Comparison of ENCODE assay signal across 28 cellular contexts in the genomic region with DNA sequence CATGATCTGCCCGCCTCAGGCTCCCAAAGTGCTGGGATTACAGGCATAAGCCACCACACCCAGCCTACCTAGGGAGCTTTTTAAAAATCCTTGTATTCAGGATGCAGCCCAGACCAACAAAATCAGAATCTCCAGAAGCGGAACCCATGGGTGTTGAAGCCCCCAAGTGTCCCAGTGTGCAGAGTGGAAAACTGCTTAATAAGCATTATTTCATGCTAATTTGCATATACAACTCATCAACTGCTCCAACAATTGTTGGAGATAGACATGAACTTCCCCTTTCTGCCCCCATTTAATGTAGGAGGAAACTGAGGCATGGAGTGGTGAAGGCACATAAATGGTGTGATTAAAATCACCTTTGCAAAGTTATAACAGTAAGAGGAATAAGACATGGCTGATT.
DNase-seq lines count a peak whose midpoint lies in the region; ATAC-seq, FAIRE-seq and TF ChIP-seq lines count a peak whose summit lies in the region.
"Had no signal": no experiment of that assay in that cellular context is flagged by ENCODE, and none has a peak within 500 bp of the region (broad histone marks: within the 10 kb centered on the region; RNA-seq: fewer than 3 reads in every experiment).

No MANE protein-coding gene starts in this region.

- peak overlapping the region; percentile 88 for H2AK5ac ChIP-seq in IMR-90 (ENCODE audit: low read depth, low read length)
- H2AK5ac ChIP-seq in H1 (ENCODE audit: low read depth, low read length): no peak overlapping the region

- H3K56ac ChIP-seq in IMR-90 (ENCODE audit: extremely low read depth, insufficient read depth, low read length) (no peak overlapping the region), H1 (replicated peaks; ENCODE audit: insufficient read length, low read depth, low read length) (no peak overlapping the region)

- peak overlapping the region; percentile 98 for H2BK20ac ChIP-seq in IMR-90 (ENCODE audit: low read depth, low read length)
- H2BK20ac ChIP-seq in H1 (ENCODE audit: low read length): no peak overlapping the region

- H3K9me3 ChIP-seq in HepG2 (ENCODE audit: low read length): no peaks in the 10 kb centered on the region
- no peaks in the 10 kb centered on the region for H3K9me3 ChIP-seq in right lobe of liver
- H3K9me3 ChIP-seq in IMR-90 (ENCODE audit: control insufficient read depth, insufficient read depth, low read length): no peaks in the 10 kb centered on the region
- H3K9me3 ChIP-seq in H1 (ENCODE audit: insufficient read depth in 2 of 2, low read depth in 1 of 2, low read length in 1 of 2): peaks cover 8 to 10% of the 10 kb centered on the region in 2 experiments; a peak in 3 of 4 replicates
- H3K9me3 ChIP-seq: BLaER1 had no signal

- H3K4me3 Mint-ChIP-seq in activated CD8-positive, alpha-beta T cell treated with anti-CD3 and anti-CD28 coated beads, Interleukin-2, amount 10 ng/mL, durations not matched to agents 7 days and 5 days: no peak overlapping the region
- H3K4me3 Mint-ChIP-seq: B cell; CD14-positive monocyte; CD4-positive, alpha-beta memory T cell; CD4-positive, CD25-positive, alpha-beta regulatory T cell; CD8-positive, alpha-beta memory T cell had no signal

- peak overlapping the region; percentile 8; the same call in 1 of the 2 replicates for H4K5ac ChIP-seq in IMR-90 (ENCODE audit: low read depth, low read length)
- H4K5ac ChIP-seq in H1 (ENCODE audit: insufficient read length, low read depth, low read length): no peak overlapping the region

- BruUV-seq in HepG2 (replicated peaks; lab: Mats Ljungman, UMichigan) (no TSS peak), IMR-90 (replicated peaks; lab: Mats Ljungman, UMichigan) (no TSS peak)

- ATAC-seq in HepG2: no peak
- no peak for ATAC-seq in right lobe of liver
- ATAC-seq in IMR-90 (ENCODE audit: low read depth): no peak
- no peak for ATAC-seq in activated CD8-positive, alpha-beta T cell treated with anti-CD3 and anti-CD28 coated beads, Interleukin-2, amount 10 ng/mL, durations not matched to agents 7 days and 5 days
- ATAC-seq: GM12878 had no signal

- in situ Hi-C loops in HepG2 (cut with HindIII; ENCODE audit: extremely low pct_ligation_motif_present, low pct_unique_long_range_greater_than_20kb) (no loop called here), IMR-90 (cut with MboI; ENCODE audit: low sequenced_read_pairs) (no loop called here)

- no peak overlapping the region for H3K27ac Mint-ChIP-seq in activated CD8-positive, alpha-beta T cell treated with anti-CD3 and anti-CD28 coated beads, Interleukin-2, amount 10 ng/mL, durations not matched to agents 7 days and 5 days
- H3K27ac Mint-ChIP-seq: B cell; CD14-positive monocyte; CD4-positive, alpha-beta memory T cell; CD4-positive, CD25-positive, alpha-beta regulatory T cell; CD8-positive, alpha-beta memory T cell had no signal

- H2BK15ac ChIP-seq in IMR-90 (ENCODE audit: low read depth, low read length) (peak overlapping the region; percentile 91; the same call in 2 of the 3 replicates), H1 (ENCODE audit: low read length) (no peak overlapping the region)

- H3K4ac ChIP-seq in IMR-90 (ENCODE audit: low read depth, low read length) (peak overlapping the region; percentile 73), H1 (replicated peaks; ENCODE audit: insufficient read length, low read depth, low read length) (no peak overlapping the region)

- FAIRE-seq in HepG2 (lab: Jason Lieb, UNC) (no peak), H1 (lab: Jason Lieb, UNC) (no peak)
- FAIRE-seq: GM12878, GM12892, GM18507, GM19239 had no signal

- intact Hi-C loops in HepG2 (cut with micrococcal nuclease; ENCODE audit: unreplicated experiment): no loop called here
- intact Hi-C loops in right lobe of liver (cut with DNase I): no loop called here
- intact Hi-C loops in IMR-90 (cut with micrococcal nuclease): no loop called here

- TF ChIP-seq RAD21 in HepG2 (CRISPR knock-in tag; IDR thresholded peaks at IDR 0.05) (no peak), IMR-90 (IDR thresholded peaks at IDR 0.05; ENCODE audit: low read length) (no peak), H1 (IDR thresholded peaks at IDR 0.05 in 1 of 2, conservative IDR thresholded peaks at IDR 0.05 in 1 of 2; ENCODE audit: low read depth in 2 of 2, low read length in 2 of 2) (no peak)

- peak overlapping the region; percentile 88 for H3K18ac ChIP-seq in IMR-90 (ENCODE audit: low read depth, low read length)
- H3K18ac ChIP-seq in H1 (ENCODE audit: extremely low read depth, low read length): no peak overlapping the region

- H2BK5ac ChIP-seq in IMR-90 (ENCODE audit: low read depth, low read length, poor library complexity, severe bottlenecking): peak overlapping the region; percentile 61
- no peak overlapping the region for H2BK5ac ChIP-seq in H1 (ENCODE audit: low read depth, low read length)

- H3K27me3 Mint-ChIP-seq in activated CD8-positive, alpha-beta T cell treated with anti-CD3 and anti-CD28 coated beads, Interleukin-2, amount 10 ng/mL, durations not matched to agents 7 days and 5 days (ENCODE audit: low read depth): peaks cover 5% of the 10 kb centered on the region

- no peak for TF ChIP-seq CTCF in HepG2 (CRISPR knock-in tag; IDR thresholded peaks at IDR 0.05)
- no peak for TF ChIP-seq CTCF in right lobe of liver (IDR thresholded peaks at IDR 0.05)
- TF ChIP-seq CTCF in IMR-90 (conservative IDR thresholded peaks at IDR 0.05; ENCODE audit: low read depth, low read length): no peak
- TF ChIP-seq CTCF in H1 (IDR thresholded peaks at IDR 0.05; ENCODE audit: control extremely low read depth in 1 of 3, insufficient read depth in 1 of 3, low read depth in 1 of 3, low read length in 3 of 3): no peak

- H3K79me2 ChIP-seq in HepG2 (ENCODE audit: insufficient read depth, low read length): no peaks in the 10 kb centered on the region
- no peaks in the 10 kb centered on the region for H3K79me2 ChIP-seq in H1 (ENCODE audit: control insufficient read depth in 1 of 2, insufficient read depth in 2 of 2, low read length in 2 of 2)

- CTCF ChIA-PET in HepG2 (lab: Yijun Ruan, JAX; ENCODE audit: low intra/inter-chr PET ratio, low total read pairs): no interaction called here
- CTCF ChIA-PET in IMR-90 (lab: Yijun Ruan, JAX): interaction anchor here (1.0 kb wide), 1 partner anchor 128 kb away, joined by 3 read pairs; no protein-coding TSS in a partner anchor
- CTCF ChIA-PET in H1 (lab: Charles Lee; ENCODE audit: partially characterized antibody): interaction anchor here (0.7 to 2.2 kb wide), 3 partner anchors 9 to 19 kb away, joined by 3 to 6 read pairs (median 4); no protein-coding TSS in a partner anchor
- CTCF ChIA-PET in activated CD8-positive, alpha-beta T cell treated with anti-CD3 and anti-CD28 coated beads, Interleukin-2, amount 10 ng/mL, durations not matched to agents 7 days and 5 days (lab: Charles Lee): no interaction called here

- dilution Hi-C loops in IMR-90 (cut with HindIII; ENCODE audit: low sequenced_read_pairs, unreplicated experiment): no loop called here

- WGBS in HepG2 (ENCODE audit: low lambda C conversion rate): 41% methylated on average over 2 of the region's 2 CpGs
- 65% methylated on average over 2 of the region's 2 CpGs for WGBS in right lobe of liver (ENCODE audit: insufficient coverage, low coverage, low lambda C conversion rate, missing lambda C conversion rate)
- no CpG with 5 or more reads among the region's 2 CpGs for WGBS in IMR-90 (ENCODE audit: extremely low coverage in 2 of 2, insufficient read length in 1 of 2), 2 experiments
- WGBS in H1 (ENCODE audit: extremely low coverage in 1 of 2, insufficient coverage in 1 of 2, insufficient read length in 1 of 2, insufficient replicate concordance in 2 of 2, low coverage in 1 of 2, low lambda C conversion rate in 2 of 2, missing lambda C conversion rate in 1 of 2), 2 experiments: 94% methylated on average over 2 of the region's 2 CpGs; no CpG with 5 or more reads in 1 of the 2 experiments

- H3K36me3 ChIP-seq in HepG2 (replicated peaks in 1 of 2; ENCODE audit: control insufficient read depth in 1 of 2, insufficient read depth in 2 of 2, low read length in 2 of 2) (no peaks in the 10 kb centered on the region), right lobe of liver (no peaks in the 10 kb centered on the region), IMR-90 (ENCODE audit: control insufficient read depth, insufficient read depth, low read length) (no peaks in the 10 kb centered on the region), H1 (ENCODE audit: control insufficient read depth in 2 of 4, insufficient read depth in 4 of 4, low read length in 3 of 4) (no peaks in the 10 kb centered on the region)
- H3K36me3 ChIP-seq: BLaER1 had no signal

- H3K27ac ChIP-seq in HepG2 (ENCODE audit: extremely low read length, insufficient read depth, low read length) (no peak overlapping the region), right lobe of liver (no peak overlapping the region), IMR-90 (ENCODE audit: insufficient read depth, low read length) (peak overlapping the region; percentile 73), H1 (ENCODE audit: low read depth, low read length) (no peak overlapping the region)
- H3K27ac ChIP-seq: 22Rv1, BLaER1 had no signal

- peaks cover 26% of the 10 kb centered on the region for H3K9me1 ChIP-seq in IMR-90 (ENCODE audit: insufficient read depth, low read length)

- H4K91ac ChIP-seq in IMR-90 (ENCODE audit: insufficient read depth, low read depth, low read length): peak overlapping the region; percentile 89
- no peak overlapping the region for H4K91ac ChIP-seq in H1 (replicated peaks; ENCODE audit: insufficient read length, low read length)

- no peaks in the 10 kb centered on the region; the same call in 1 of the 2 replicates for H3K23me2 ChIP-seq in H1 (ENCODE audit: low read depth, low read length)

- peak overlapping the region; percentile 41 to 63 for H4K8ac ChIP-seq in IMR-90 (ENCODE audit: low read depth in 2 of 2, low read length in 2 of 2)
- no peak overlapping the region for H4K8ac ChIP-seq in H1 (ENCODE audit: extremely low read depth, insufficient read depth, low read length)

- TF ChIP-seq POLR2A in HepG2 (IDR thresholded peaks at IDR 0.05; ENCODE audit: insufficient read depth in 1 of 2, low read depth in 2 of 2, low read length in 2 of 2): no peak
- no peak for TF ChIP-seq POLR2A in right lobe of liver (IDR thresholded peaks at IDR 0.05)
- no peak for TF ChIP-seq POLR2A in IMR-90 (IDR thresholded peaks at IDR 0.05; ENCODE audit: low read depth, low read length)
- no peak for TF ChIP-seq POLR2A in H1 (IDR thresholded peaks at IDR 0.05; ENCODE audit: control extremely low read depth in 1 of 2, low read depth in 2 of 2, low read length in 2 of 2)

- no peak for TF ChIP-seq EP300 in HepG2 (IDR thresholded peaks at IDR 0.05; ENCODE audit: low read depth in 2 of 2, low read length in 2 of 2)
- TF ChIP-seq EP300 in HepG2 (CRISPR knock-in tag; IDR thresholded peaks at IDR 0.05; ENCODE audit: borderline replicate concordance): no peak
- TF ChIP-seq EP300 in H1 (IDR thresholded peaks at IDR 0.05; ENCODE audit: borderline replicate concordance in 1 of 2, low read depth in 2 of 2, low read length in 2 of 2): no peak

- H3K27me3 ChIP-seq in HepG2 (ENCODE audit: control insufficient read depth in 1 of 2, insufficient read depth in 2 of 2, low read length in 2 of 2) (peaks cover 0 to 12% of the 10 kb centered on the region in 2 experiments; a peak in 3 of 5 replicates), right lobe of liver (no peaks in the 10 kb centered on the region), IMR-90 (ENCODE audit: control insufficient read depth, insufficient read depth, low read length) (no peaks in the 10 kb centered on the region), H1 (replicated peaks in 1 of 4; ENCODE audit: control insufficient read depth in 3 of 4, extremely low read depth in 1 of 4, insufficient read depth in 3 of 4, low read length in 3 of 4) (no peaks in the 10 kb centered on the region)
- H3K27me3 ChIP-seq: BLaER1 had no signal

- H3K9ac ChIP-seq in HepG2 (ENCODE audit: insufficient read depth, low read depth, low read length): no peak overlapping the region
- no peak overlapping the region for H3K9ac ChIP-seq in IMR-90 (ENCODE audit: low read depth, low read length)
- no peak overlapping the region for H3K9ac ChIP-seq in H1 (replicated peaks in 1 of 4; ENCODE audit: extremely low read depth in 1 of 4, low read depth in 3 of 4, low read length in 3 of 4)
- H3K9ac ChIP-seq: BLaER1 had no signal

- H3K4me1 ChIP-seq in HepG2 (ENCODE audit: insufficient read depth, low read length): no peaks in the 10 kb centered on the region
- H3K4me1 ChIP-seq in right lobe of liver: no peaks in the 10 kb centered on the region
- H3K4me1 ChIP-seq in IMR-90 (ENCODE audit: control insufficient read depth, insufficient read depth, low read length): peaks cover 30% of the 10 kb centered on the region
- H3K4me1 ChIP-seq in H1 (replicated peaks in 1 of 4; ENCODE audit: control insufficient read depth in 3 of 4, insufficient read depth in 4 of 4, low read length in 3 of 4): peaks cover 2 to 25% (median 11%) of the 10 kb centered on the region in 4 experiments; a peak in 5 of 7 replicates
- H3K4me1 ChIP-seq: BLaER1 had no signal

- H2BK120ac ChIP-seq in IMR-90 (ENCODE audit: low read depth, low read length) (peak overlapping the region; percentile 83), H1 (replicated peaks; ENCODE audit: low read depth, low read length) (no peak overlapping the region)

- H2AK9ac ChIP-seq in IMR-90 (replicated peaks; ENCODE audit: low read depth, low read length, poor library complexity): no peak overlapping the region

- H3K14ac ChIP-seq in IMR-90 (replicated peaks; ENCODE audit: low read depth, low read length): peak overlapping the region; percentile 94
- no peak overlapping the region for H3K14ac ChIP-seq in H1 (ENCODE audit: insufficient read length)

- H3K79me1 ChIP-seq in IMR-90 (ENCODE audit: low read depth in 1 of 2, low read length in 2 of 2): peaks cover 0 to 3% of the 10 kb centered on the region in 2 experiments; a peak in 1 of 4 replicates
- H3K79me1 ChIP-seq in H1 (ENCODE audit: low read depth, low read length): no peaks in the 10 kb centered on the region

- H3K4me2 ChIP-seq in HepG2 (ENCODE audit: low read depth, low read length) (no peak overlapping the region), IMR-90 (ENCODE audit: low read depth, low read length) (no peak overlapping the region), H1 (ENCODE audit: insufficient read depth in 1 of 2, low read depth in 2 of 2, low read length in 2 of 2) (no peak overlapping the region)
- H3K4me2 ChIP-seq: BLaER1 had no signal

- H4K20me1 ChIP-seq in HepG2 (ENCODE audit: insufficient read depth, low read length) (no peaks in the 10 kb centered on the region), IMR-90 (ENCODE audit: insufficient read depth, low read length) (no peaks in the 10 kb centered on the region), H1 (replicated peaks in 1 of 2; ENCODE audit: control insufficient read depth in 1 of 2, insufficient read depth in 2 of 2, low read length in 2 of 2) (no peaks in the 10 kb centered on the region)
- H4K20me1 ChIP-seq: BLaER1 had no signal

- H3K4me3 ChIP-seq in HepG2 (replicated peaks in 1 of 3; ENCODE audit: insufficient read depth in 1 of 3, low read depth in 2 of 3, low read length in 3 of 3) (no peak overlapping the region), right lobe of liver (no peak overlapping the region), IMR-90 (ENCODE audit: insufficient read depth, low read depth, low read length) (no peak overlapping the region), H1 (ENCODE audit: extremely low read depth in 1 of 4, insufficient read depth in 2 of 4, low read depth in 3 of 4, low read length in 4 of 4) (no peak overlapping the region)
- H3K4me3 ChIP-seq: BLaER1, GM12878 had no signal

- no peaks in the 10 kb centered on the region for H3K9me3 Mint-ChIP-seq in activated CD8-positive, alpha-beta T cell treated with anti-CD3 and anti-CD28 coated beads, Interleukin-2, amount 10 ng/mL, durations not matched to agents 7 days and 5 days (ENCODE audit: insufficient read depth)

- no peaks in the 10 kb centered on the region for H3K4me1 Mint-ChIP-seq in activated CD8-positive, alpha-beta T cell treated with anti-CD3 and anti-CD28 coated beads, Interleukin-2, amount 10 ng/mL, durations not matched to agents 7 days and 5 days (ENCODE audit: low read depth)
- H3K4me1 Mint-ChIP-seq: B cell; CD14-positive monocyte; CD8-positive, alpha-beta memory T cell had no signal

- H3K23ac ChIP-seq in IMR-90 (ENCODE audit: low read depth, low read length) (peak overlapping the region; percentile 49), H1 (ENCODE audit: insufficient read length) (no peak overlapping the region)

- DNase-seq in HepG2 (ENCODE audit: low spot score): no peak
- DNase-seq in right lobe of liver: no peak
- no peak for DNase-seq in IMR-90
- no peak for DNase-seq in H1 (ENCODE audit: low read depth in 1 of 2, low spot score in 2 of 2)
- no peak for DNase-seq in NCI-H524 treated with DMSO at 0.1 percent for 48 hours (lab: John Stamatoyannopoulos, UW)
- no peak for DNase-seq in activated CD8-positive, alpha-beta T cell treated with anti-CD3 and anti-CD28 coated beads, Interleukin-2, amount 10 ng/mL, durations not matched to agents 7 days and 5 days
- DNase-seq: ACHN; AML-193; C1 segment of cervical spinal cord; CD4-positive, alpha-beta memory T cell; CD4-positive, CD25-positive, alpha-beta regulatory T cell; CD8-positive, alpha-beta memory T cell; COR-L47; DMS 273 treated with DMSO at 0.1 percent for 48 hours; DMS153; DMS53; DMS79; DND-41; EL; GDM1 had no signal

- no peak overlapping the region for H2BK12ac ChIP-seq in H1 (ENCODE audit: low read depth, low read length)

- POLR2A ChIA-PET in HepG2 (lab: Yijun Ruan, JAX) (no interaction called here), IMR-90 (lab: Charles Lee; ENCODE audit: unreplicated experiment) (no interaction called here), H1 (lab: Charles Lee; ENCODE audit: partially characterized antibody) (no interaction called here)
- POLR2A ChIA-PET in activated CD8-positive, alpha-beta T cell treated with anti-CD3 and anti-CD28 coated beads, Interleukin-2, amount 10 ng/mL, durations not matched to agents 7 days and 5 days (lab: Charles Lee): no interaction called here

- no peak overlapping the region for H2AFZ ChIP-seq in HepG2 (ENCODE audit: low read length)
- H2AFZ ChIP-seq in IMR-90 (replicated peaks; ENCODE audit: low read length, poor library complexity): no peak overlapping the region
- no peak overlapping the region for H2AFZ ChIP-seq in H1 (ENCODE audit: low read length)

- H3K36me3 Mint-ChIP-seq in activated CD8-positive, alpha-beta T cell treated with anti-CD3 and anti-CD28 coated beads, Interleukin-2, amount 10 ng/mL, durations not matched to agents 7 days and 5 days (ENCODE audit: low read depth): no peaks in the 10 kb centered on the region
- H3K36me3 Mint-ChIP-seq: CD14-positive monocyte; CD4-positive, alpha-beta memory T cell; CD4-positive, CD25-positive, alpha-beta regulatory T cell had no signal

Comparison
In these comparisons a context has a peak if more than half of its experiments do, and no peak if none do; other contexts are left out.
1. CTCF ChIA-PET loops: an anchor here in IMR-90 (1.0 kb wide) and H1 (0.7 to 2.2 kb wide); none called in HepG2 and activated CD8-positive, alpha-beta T cell treated with anti-CD3 and anti-CD28 coated beads, Interleukin-2, amount 10 ng/mL, durations not matched to agents 7 days and 5 days.
2. Of the 41 proteins assayed by ChIP-seq in both HepG2 and H1: peak only in HepG2: none; only in H1: none; in both: MAFK; in neither: 40.